16 cellular contexts compared by ENCODE assay signal in the genomic region with DNA sequence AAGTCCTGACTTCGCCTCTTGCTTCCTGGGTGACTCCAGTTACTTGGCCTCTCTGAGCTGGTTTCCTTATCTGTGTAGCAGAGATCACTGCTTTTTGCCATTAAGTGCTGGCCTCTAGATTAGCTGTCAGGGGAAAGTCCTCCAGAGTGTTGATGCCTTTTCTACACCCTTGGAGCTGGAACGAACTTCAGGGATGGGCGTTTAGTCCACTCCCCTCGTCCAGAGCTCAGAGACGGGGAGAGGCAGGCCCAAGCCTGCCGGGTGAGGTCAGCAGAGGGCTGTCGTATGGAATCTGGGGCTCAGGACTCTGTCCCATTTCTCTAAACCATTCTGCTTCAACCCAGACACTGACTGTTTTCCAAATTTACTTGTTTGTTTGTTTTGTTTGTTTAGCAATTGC.
A peak's percentile ranks its signal among the peaks of the same experiment; 100 is the strongest.
DNase-seq lines count a peak whose midpoint lies in the region; ATAC-seq and TF ChIP-seq lines count a peak whose summit lies in the region.
"Had no signal": no experiment of that assay in that cellular context is flagged by ENCODE, and none has a peak within 500 bp of the region (broad histone marks: within the 10 kb centered on the region; RNA-seq: fewer than 3 reads in every experiment).

No MANE protein-coding gene starts in this region.

- H3K9me2 ChIP-seq in MM.1S (replicated peaks; ENCODE audit: insufficient read depth, low read length) = no peaks in the 10 kb centered on the region

- H3K9me3 Mint-ChIP-seq in neural progenitor cell (no peaks in the 10 kb centered on the region), natural killer cell (no peaks in the 10 kb centered on the region)
- H3K9me3 Mint-ChIP-seq: activated T-cell treated with anti-CD3 and anti-CD28 coated beads, Interleukin-2, amount 50 U/mL, for 24 hours had no signal

- H3K27me3 ChIP-seq in MM.1S (replicated peaks; ENCODE audit: insufficient read depth, low read length) (no peaks in the 10 kb centered on the region), mammary epithelial cell (ENCODE audit: insufficient read depth, low read length) (no peaks in the 10 kb centered on the region), neural progenitor cell (no peaks in the 10 kb centered on the region)
- H3K27me3 ChIP-seq: gastroesophageal sphincter had no signal

- H3K27me3 Mint-ChIP-seq in neural progenitor cell (ENCODE audit: insufficient read depth, low read depth) (no peaks in the 10 kb centered on the region), natural killer cell (ENCODE audit: low read depth in 2 of 2) (peaks cover 38 to 45% of the 10 kb centered on the region in 2 donors)
- H3K27me3 Mint-ChIP-seq: activated T-cell treated with anti-CD3 and anti-CD28 coated beads, Interleukin-2, amount 50 U/mL, for 24 hours had no signal

- TF ChIP-seq CTCF in MM.1S (IDR thresholded peaks at IDR 0.05; ENCODE audit: low read length) (no peak), mammary epithelial cell (conservative IDR thresholded peaks at IDR 0.05 in 1 of 2, IDR thresholded peaks at IDR 0.05 in 1 of 2; ENCODE audit: extremely low read depth in 1 of 2, insufficient read depth in 1 of 2, low read depth in 1 of 2, low read length in 2 of 2) (peak in 1 of 2 donors; percentile 33), neural progenitor cell (IDR thresholded peaks at IDR 0.05) (no peak), natural killer cell (IDR thresholded peaks at IDR 0.05) (no peak)

- H3K27ac ChIP-seq in MM.1S (ENCODE audit: low read length) = no peak overlapping the region; the same call in 1 of the 2 replicates
- peak overlapping the region; percentile 36 for H3K27ac ChIP-seq in mammary epithelial cell (ENCODE audit: insufficient read depth, low read depth, low read length)
- peak overlapping the region; percentile 76 for H3K27ac ChIP-seq in neural progenitor cell

- H3F3A ChIP-seq in MM.1S (ENCODE audit: insufficient read depth, low read length) (no peaks in the 10 kb centered on the region), neural progenitor cell (ENCODE audit: low read depth) (peaks cover 10% of the 10 kb centered on the region)

- H3K4me3 Mint-ChIP-seq in neural progenitor cell (no peak overlapping the region), natural killer cell (no peak overlapping the region)
- H3K4me3 Mint-ChIP-seq: activated T-cell treated with anti-CD3 and anti-CD28 coated beads, Interleukin-2, amount 50 U/mL, for 24 hours had no signal

- 15% methylated on average over 7 of the region's 7 CpGs for WGBS in mammary epithelial cell (ENCODE audit: low coverage, missing lambda C conversion rate)

- peak overlapping the region; percentile 85 for H3K27ac Mint-ChIP-seq in neural progenitor cell
- no peak overlapping the region for H3K27ac Mint-ChIP-seq in natural killer cell
- H3K27ac Mint-ChIP-seq: activated T-cell treated with anti-CD3 and anti-CD28 coated beads, Interleukin-2, amount 50 U/mL, for 24 hours had no signal

- peaks cover 2% of the 10 kb centered on the region for H3K36me3 Mint-ChIP-seq in neural progenitor cell
- H3K36me3 Mint-ChIP-seq in natural killer cell = no peaks in the 10 kb centered on the region

- H3K4me1 ChIP-seq in MM.1S (ENCODE audit: low read length) (peaks cover 10% of the 10 kb centered on the region), mammary epithelial cell (ENCODE audit: insufficient read depth, low read length) (peaks cover 33% of the 10 kb centered on the region), neural progenitor cell (no peaks in the 10 kb centered on the region)

- H3K4me1 Mint-ChIP-seq in neural progenitor cell (peaks cover 25% of the 10 kb centered on the region), natural killer cell (peaks cover 4% of the 10 kb centered on the region in 2 donors)

- no peaks in the 10 kb centered on the region for H4K20me1 ChIP-seq in MM.1S (ENCODE audit: insufficient read depth, low read length)
- H4K20me1 ChIP-seq in mammary epithelial cell (ENCODE audit: insufficient read depth, low read length) = no peaks in the 10 kb centered on the region
- H4K20me1 ChIP-seq in neural progenitor cell (ENCODE audit: low read depth) = peaks cover 16% of the 10 kb centered on the region

- H3K9ac ChIP-seq in MM.1S (ENCODE audit: low read length) = no peak overlapping the region
- H3K9ac ChIP-seq in mammary epithelial cell (ENCODE audit: insufficient read depth, low read length) = no peak overlapping the region
- H3K9ac ChIP-seq in neural progenitor cell = no peak overlapping the region

- no peak for DNase-seq in MM.1S
- DNase-seq in mammary epithelial cell = peak; percentile 67
- peak; percentile 33 for DNase-seq in left cardiac atrium
- DNase-seq in neural progenitor cell (ENCODE audit: low spot score) = no peak
- no peak for DNase-seq in DMS114 treated with DMSO at 0.1 percent for 48 hours (lab: John Stamatoyannopoulos, UW; ENCODE audit: unreplicated experiment)
- no peak for DNase-seq in natural killer cell
- no peak for DNase-seq in dedifferentiated amniotic fluid mesenchymal stem cell (ENCODE audit: extremely low spot score)
- DNase-seq: activated T-cell treated with anti-CD3 and anti-CD28 coated beads, Interleukin-2, amount 50 U/mL, for 24 hours; IMR-90; NCI-H146; NCI-H510A treated with DMSO at 0.1 percent for 48 hours; occipital lobe; substantia nigra; T-helper 1 cell had no signal

- intact Hi-C loops in mammary epithelial cell (cut with micrococcal nuclease) (loop anchor here (1.0 kb wide), 1 partner anchor 33 kb away; no protein-coding TSS in a partner anchor), left cardiac atrium (cut with DNase I) (loop anchor here (5.0 kb wide), 1 partner anchor 75 kb away; a partner anchor contains a TSS), natural killer cell (cut with micrococcal nuclease) (no loop called here)

- in situ Hi-C loops in mammary epithelial cell (cut with MboI; ENCODE audit: low sequenced_read_pairs in 2 of 2) = loop anchor here in 1 of 2 donors (25.0 kb wide), 1 partner anchor 265 kb away; a partner anchor contains a TSS

- H3K79me2 ChIP-seq in MM.1S (ENCODE audit: low read length) (no peaks in the 10 kb centered on the region), mammary epithelial cell (ENCODE audit: insufficient read depth, low read length) (peaks cover 28% of the 10 kb centered on the region), neural progenitor cell (ENCODE audit: low read depth) (peaks cover 9% of the 10 kb centered on the region)

- CTCF ChIA-PET in mammary epithelial cell (lab: Charles Lee; ENCODE audit: low non-redundant PET) = interaction anchor here (0.6 kb wide), 1 partner anchor 74 kb away, joined by 3 read pairs; no protein-coding TSS in a partner anchor

- H2AFZ ChIP-seq in MM.1S (ENCODE audit: low read length) (no peak overlapping the region), mammary epithelial cell (ENCODE audit: low read depth, low read length) (peak overlapping the region; percentile 4), neural progenitor cell (replicated peaks) (no peak overlapping the region)

- H3K4me3 ChIP-seq in MM.1S (ENCODE audit: low read length) = no peak overlapping the region
- H3K4me3 ChIP-seq in mammary epithelial cell (replicated peaks in 1 of 3; ENCODE audit: insufficient read depth in 1 of 3, low read depth in 2 of 3, low read length in 3 of 3) = no peak overlapping the region
- H3K4me3 ChIP-seq in neural progenitor cell = no peak overlapping the region
- H3K4me3 ChIP-seq: gastroesophageal sphincter had no signal

- H3K36me3 ChIP-seq in MM.1S (replicated peaks; ENCODE audit: insufficient read depth, low read length) (no peaks in the 10 kb centered on the region), mammary epithelial cell (ENCODE audit: insufficient read depth, low read length) (peaks cover 9% of the 10 kb centered on the region), neural progenitor cell (no peaks in the 10 kb centered on the region)

- peak; percentile 63 to 66 for ATAC-seq in left cardiac atrium
- no peak for ATAC-seq in natural killer cell
- ATAC-seq in GM19397 (IDR thresholded peaks at IDR 0.05; ENCODE audit: unreplicated experiment) = no peak
- ATAC-seq: gastroesophageal sphincter had no signal

- H3K9me3 ChIP-seq in MM.1S (replicated peaks; ENCODE audit: insufficient read depth, low read length) = no peaks in the 10 kb centered on the region
- no peaks in the 10 kb centered on the region for H3K9me3 ChIP-seq in mammary epithelial cell (replicated peaks; ENCODE audit: insufficient read depth, low read length)
- H3K9me3 ChIP-seq in neural progenitor cell (ENCODE audit: low read depth) = no peaks in the 10 kb centered on the region
- H3K9me3 ChIP-seq: gastroesophageal sphincter had no signal

- BruUV-seq in mammary epithelial cell (replicated peaks; lab: Mats Ljungman, UMichigan) = no TSS peak

- H3K4me2 ChIP-seq in MM.1S (ENCODE audit: low read depth, low read length) (peak overlapping the region; percentile 40; the same call in 1 of the 2 replicates), mammary epithelial cell (ENCODE audit: insufficient read depth, low read depth, low read length) (peak overlapping the region; percentile 25), neural progenitor cell (no peak overlapping the region)

- dilution Hi-C loops in mammary epithelial cell (cut with HindIII; ENCODE audit: low sequenced_read_pairs) = loop anchor here (5.0 kb wide), 1 partner anchor 80 kb away; a partner anchor contains a TSS

Comparison
In these comparisons a context has a peak if more than half of its experiments do, and no peak if none do; other contexts are left out.
1. DNase-seq: peak in mammary epithelial cell (single experiment) and left cardiac atrium (single experiment); none in MM.1S (single experiment), neural progenitor cell (single experiment), DMS114 treated with DMSO at 0.1 percent for 48 hours (single experiment), natural killer cell (single experiment) and dedifferentiated amniotic fluid mesenchymal stem cell (single experiment).
2. ATAC-seq: peak in left cardiac atrium (2 of 2); none in natural killer cell (0 of 3) and GM19397 (single experiment).